In the genomic region with DNA sequence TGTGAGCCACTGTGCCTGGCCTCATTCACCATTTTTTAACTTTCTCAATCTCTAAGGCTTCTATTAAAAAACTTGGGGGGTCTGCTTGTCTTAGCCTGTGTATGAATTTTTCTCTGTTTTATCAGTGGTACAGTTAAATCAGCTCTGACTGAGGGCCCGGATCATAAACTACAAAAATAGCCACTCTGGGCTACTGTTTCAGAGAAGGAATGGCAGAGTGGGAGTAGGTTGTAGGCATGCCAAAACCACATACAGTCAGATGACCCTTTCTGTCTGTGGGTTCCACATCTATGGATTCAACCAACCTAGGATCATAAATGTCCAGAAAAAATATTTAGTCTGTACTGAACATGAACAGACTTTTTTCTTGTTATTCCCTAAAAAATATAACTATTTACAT, we compare ENCODE assay signal across 1 cellular context.
TF ChIP-seq lines count a peak whose summit lies in the region.

No MANE protein-coding gene starts in this region.

TF ChIP-seq in IMR-90, 13 proteins besides CTCF, POLR2A, EP300 and RAD21 (continued from another document):
- TF ChIP-seq, protein P1, sequence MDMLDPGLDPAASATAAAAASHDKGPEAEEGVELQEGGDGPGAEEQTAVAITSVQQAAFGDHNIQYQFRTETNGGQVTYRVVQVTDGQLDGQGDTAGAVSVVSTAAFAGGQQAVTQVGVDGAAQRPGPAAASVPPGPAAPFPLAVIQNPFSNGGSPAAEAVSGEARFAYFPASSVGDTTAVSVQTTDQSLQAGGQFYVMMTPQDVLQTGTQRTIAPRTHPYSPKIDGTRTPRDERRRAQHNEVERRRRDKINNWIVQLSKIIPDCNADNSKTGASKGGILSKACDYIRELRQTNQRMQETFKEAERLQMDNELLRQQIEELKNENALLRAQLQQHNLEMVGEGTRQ (IDR thresholded peaks at IDR 0.05; ENCODE audit: low read depth, low read length), result no peak; the same call in 1 of the 2 replicates
- no peak for TF ChIP-seq FOS (IDR thresholded peaks at IDR 0.05; ENCODE audit: low read depth, low read length)
- no peak for TF ChIP-seq RCOR1 (IDR thresholded peaks at IDR 0.05; ENCODE audit: insufficient replicate concordance, low read length)
- TF ChIP-seq MAFK (IDR thresholded peaks at IDR 0.05; ENCODE audit: low read depth, low read length), result no peak
- no peak for TF ChIP-seq NFE2L2 (IDR thresholded peaks at IDR 0.05; ENCODE audit: low read depth, low read length)
- TF ChIP-seq, protein P2, sequence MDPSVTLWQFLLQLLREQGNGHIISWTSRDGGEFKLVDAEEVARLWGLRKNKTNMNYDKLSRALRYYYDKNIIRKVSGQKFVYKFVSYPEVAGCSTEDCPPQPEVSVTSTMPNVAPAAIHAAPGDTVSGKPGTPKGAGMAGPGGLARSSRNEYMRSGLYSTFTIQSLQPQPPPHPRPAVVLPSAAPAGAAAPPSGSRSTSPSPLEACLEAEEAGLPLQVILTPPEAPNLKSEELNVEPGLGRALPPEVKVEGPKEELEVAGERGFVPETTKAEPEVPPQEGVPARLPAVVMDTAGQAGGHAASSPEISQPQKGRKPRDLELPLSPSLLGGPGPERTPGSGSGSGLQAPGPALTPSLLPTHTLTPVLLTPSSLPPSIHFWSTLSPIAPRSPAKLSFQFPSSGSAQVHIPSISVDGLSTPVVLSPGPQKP (IDR thresholded peaks at IDR 0.05; ENCODE audit: borderline replicate concordance, low read depth, low read length), result no peak
- no peak for TF ChIP-seq BHLHE40 (IDR thresholded peaks at IDR 0.05; ENCODE audit: low read depth, low read length)
- no peak for TF ChIP-seq RFX5 (IDR thresholded peaks at IDR 0.05; ENCODE audit: low read depth, low read length)
- TF ChIP-seq MAZ (IDR thresholded peaks at IDR 0.05; ENCODE audit: borderline replicate concordance, low read depth, low read length), result no peak
- no peak for TF ChIP-seq SMC3 (IDR thresholded peaks at IDR 0.05; ENCODE audit: low read depth, low read length)
- no peak for TF ChIP-seq CHD1 (IDR thresholded peaks at IDR 0.05; ENCODE audit: low read depth, low read length)
TF ChIP-seq in IMR-90: peak in this region for 0.
